In the genomic region with DNA sequence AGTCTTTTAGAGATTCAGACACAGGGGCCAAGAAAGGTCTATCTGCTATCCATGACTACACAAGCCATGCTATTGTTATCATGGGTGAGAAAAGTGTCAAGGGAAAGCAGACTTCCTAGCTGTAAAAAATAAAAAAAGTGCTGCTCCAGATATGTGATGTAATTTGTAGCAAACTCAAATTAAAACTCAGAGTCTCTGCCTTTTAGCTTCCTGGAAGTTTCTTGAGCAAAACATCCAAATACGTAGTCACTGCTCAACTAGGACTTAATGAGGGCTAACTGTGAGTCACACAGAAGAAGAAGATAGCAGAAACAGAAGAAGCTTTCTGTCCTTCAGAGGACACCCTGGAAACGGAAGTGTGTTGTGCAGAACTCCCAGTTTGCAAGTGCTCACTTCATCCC, we compare ENCODE assay signal across 1 cellular context.
TF ChIP-seq lines count a peak whose summit lies in the region.

No MANE protein-coding gene starts in this region.

TF ChIP-seq in K562, 482 proteins besides CTCF, POLR2A, EP300 and RAD21 (continued from another document):
- TF ChIP-seq AFF1 (IDR thresholded peaks at IDR 0.05; ENCODE audit: low read depth in 1 of 2, partially characterized antibody in 2 of 2): peak in 1 of 2 experiments; percentile 88
- peak; percentile 45; the same call in 1 of the 2 replicates for TF ChIP-seq NFIC (IDR thresholded peaks at IDR 0.05)
- TF ChIP-seq, protein P1, sequence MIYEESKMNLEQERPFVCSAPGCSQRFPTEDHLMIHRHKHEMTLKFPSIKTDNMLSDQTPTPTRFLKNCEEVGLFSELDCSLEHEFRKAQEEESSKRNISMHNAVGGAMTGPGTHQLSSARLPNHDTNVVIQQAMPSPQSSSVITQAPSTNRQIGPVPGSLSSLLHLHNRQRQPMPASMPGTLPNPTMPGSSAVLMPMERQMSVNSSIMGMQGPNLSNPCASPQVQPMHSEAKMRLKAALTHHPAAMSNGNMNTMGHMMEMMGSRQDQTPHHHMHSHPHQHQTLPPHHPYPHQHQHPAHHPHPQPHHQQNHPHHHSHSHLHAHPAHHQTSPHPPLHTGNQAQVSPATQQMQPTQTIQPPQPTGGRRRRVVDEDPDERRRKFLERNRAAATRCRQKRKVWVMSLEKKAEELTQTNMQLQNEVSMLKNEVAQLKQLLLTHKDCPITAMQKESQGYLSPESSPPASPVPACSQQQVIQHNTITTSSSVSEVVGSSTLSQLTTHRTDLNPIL (CRISPR knock-in tag; IDR thresholded peaks at IDR 0.05): no peak
- TF ChIP-seq FOSL1 (tag; conservative IDR thresholded peaks at IDR 0.05): peak; percentile 89
- no peak for TF ChIP-seq ZC3H11A (IDR thresholded peaks at IDR 0.05; ENCODE audit: low read depth, low read length)
- TF ChIP-seq ZNF766 (CRISPR knock-in tag; conservative IDR thresholded peaks at IDR 0.05): peak; percentile 63; the same call in 1 of the 2 replicates
- TF ChIP-seq JUND (IDR thresholded peaks at IDR 0.05; ENCODE audit: borderline replicate concordance, low read depth, low read length): peak; percentile 63; the same call in 1 of the 2 replicates
- TF ChIP-seq JUND (tag; IDR thresholded peaks at IDR 0.05; ENCODE audit: borderline replicate concordance, low read depth, low read length): peak; percentile 60; the same call in 2 of the 3 replicates
- TF ChIP-seq ZNF175 (CRISPR knock-in tag; IDR thresholded peaks at IDR 0.05; ENCODE audit: low read depth): peak; percentile 84
- TF ChIP-seq HBP1 (CRISPR knock-in tag; IDR thresholded peaks at IDR 0.05): no peak
- TF ChIP-seq, protein P2, sequence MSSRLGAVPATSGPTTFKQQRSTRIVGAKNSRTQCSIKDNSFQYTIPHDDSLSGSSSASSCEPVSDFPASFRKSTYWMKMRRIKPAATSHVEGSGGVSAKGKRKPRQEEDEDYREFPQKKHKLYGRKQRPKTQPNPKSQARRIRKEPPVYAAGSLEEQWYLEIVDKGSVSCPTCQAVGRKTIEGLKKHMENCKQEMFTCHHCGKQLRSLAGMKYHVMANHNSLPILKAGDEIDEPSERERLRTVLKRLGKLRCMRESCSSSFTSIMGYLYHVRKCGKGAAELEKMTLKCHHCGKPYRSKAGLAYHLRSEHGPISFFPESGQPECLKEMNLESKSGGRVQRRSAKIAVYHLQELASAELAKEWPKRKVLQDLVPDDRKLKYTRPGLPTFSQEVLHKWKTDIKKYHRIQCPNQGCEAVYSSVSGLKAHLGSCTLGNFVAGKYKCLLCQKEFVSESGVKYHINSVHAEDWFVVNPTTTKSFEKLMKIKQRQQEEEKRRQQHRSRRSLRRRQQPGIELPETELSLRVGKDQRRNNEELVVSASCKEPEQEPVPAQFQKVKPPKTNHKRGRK (tag; IDR thresholded peaks at IDR 0.05): no peak
- TF ChIP-seq SPI1 (IDR thresholded peaks at IDR 0.05; ENCODE audit: borderline replicate concordance, low read depth, low read length): peak; percentile 52; the same call in 1 of the 2 replicates
- TF ChIP-seq SRSF3 (IDR thresholded peaks at IDR 0.05; ENCODE audit: insufficient read depth, low read length): no peak
- no peak for TF ChIP-seq MLX (CRISPR knock-in tag; conservative IDR thresholded peaks at IDR 0.05)
- TF ChIP-seq MAFK (IDR thresholded peaks at IDR 0.05; ENCODE audit: low read length): no peak
- no peak for TF ChIP-seq ZNF589 (CRISPR knock-in tag; IDR thresholded peaks at IDR 0.05; ENCODE audit: low read depth)
- no peak for TF ChIP-seq PRPF4 (IDR thresholded peaks at IDR 0.05; ENCODE audit: insufficient read depth, low read depth, low read length, poor library complexity, severe bottlenecking)
- no peak for TF ChIP-seq NR2C2 (CRISPR knock-in tag; IDR thresholded peaks at IDR 0.05)
- TF ChIP-seq NR2C2 (tag; IDR thresholded peaks at IDR 0.05): peak; percentile 57; the same call in 1 of the 2 replicates
